ENCODE assay signal across 13 cellular contexts in the genomic region with DNA sequence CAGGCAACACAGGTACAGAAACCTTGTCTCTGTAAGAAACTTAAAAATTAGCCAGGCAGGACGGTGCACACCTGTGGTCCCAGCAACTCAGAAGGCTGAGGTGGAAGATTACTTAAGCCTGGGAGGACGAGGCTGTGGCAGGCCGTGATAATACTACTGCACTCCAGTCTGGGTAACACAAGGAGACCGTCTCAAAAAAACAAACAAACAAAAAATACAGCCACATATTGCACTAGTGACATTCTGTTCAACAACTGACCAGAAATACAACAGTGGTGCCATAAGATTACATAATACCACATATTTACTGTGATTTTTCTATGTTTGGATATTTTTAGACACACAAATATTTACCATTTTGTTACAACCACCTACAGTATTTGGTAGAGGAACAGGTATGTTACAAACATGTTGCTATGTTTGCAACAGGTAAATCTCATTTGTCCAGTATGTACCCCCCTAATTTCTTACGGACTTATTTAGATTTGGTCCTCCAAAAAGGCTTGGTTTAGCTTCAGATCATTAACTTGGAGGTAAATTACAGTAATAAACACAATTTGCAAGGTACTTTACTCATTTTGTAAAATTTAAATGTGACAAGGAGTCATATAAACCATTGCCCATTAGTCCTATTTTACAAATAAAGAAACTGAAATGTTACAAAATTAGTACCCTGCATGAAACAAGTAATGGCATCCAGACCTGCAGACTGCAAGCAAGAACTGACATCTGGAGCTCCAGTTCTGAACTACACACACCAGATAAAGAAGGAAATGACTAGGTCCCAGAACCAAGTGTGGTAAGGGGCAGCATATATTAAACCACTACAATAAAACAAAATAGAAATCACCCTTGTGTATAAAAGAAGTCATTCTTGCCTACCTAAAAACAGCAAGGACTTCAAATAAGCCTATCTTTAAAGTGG. TPM values are rescaled to one million over a fixed set of nuclear protein-coding genes. Genes with fewer than 3 reads are reported as not detected.
DNase-seq lines count a peak whose midpoint lies in the region; ATAC-seq and TF ChIP-seq lines count a peak whose summit lies in the region.
"Had no signal": no experiment of that assay in that cellular context is flagged by ENCODE, and none has a peak within 500 bp of the region (broad histone marks: within the 10 kb centered on the region; RNA-seq: fewer than 3 reads in every experiment).

No MANE protein-coding gene starts in this region.

- no peak for TF ChIP-seq CTCF in progenitor cell of endocrine pancreas (IDR thresholded peaks at IDR 0.05; ENCODE audit: unreplicated experiment)

- no peak overlapping the region for H3K27ac Mint-ChIP-seq in activated naive CD4-positive, alpha-beta T cell treated with anti-CD3 and anti-CD28 coated beads, Interleukin-2, amount 50 U/mL, for 72 hours
- H3K27ac Mint-ChIP-seq in progenitor cell of endocrine pancreas = peak overlapping the region; percentile 45
- H3K27ac Mint-ChIP-seq: nephron progenitor cell had no signal

- no peak overlapping the region for H3K4me3 Mint-ChIP-seq in progenitor cell of endocrine pancreas (ENCODE audit: low read depth)
- H3K4me3 Mint-ChIP-seq: nephron progenitor cell had no signal

- no peak for DNase-seq in activated naive CD4-positive, alpha-beta T cell treated with anti-CD3 and anti-CD28 coated beads, Interleukin-2, amount 50 U/mL, for 72 hours (ENCODE audit: low spot score in 2 of 2)
- no peak for DNase-seq in activated naive CD4-positive, alpha-beta T cell treated with anti-CD3 and anti-CD28 coated beads, Interleukin-2, amount 50 U/mL, for 16 hours
- no peak for DNase-seq in progenitor cell of endocrine pancreas (ENCODE audit: low spot score, unreplicated experiment)
- no peak for DNase-seq in pons (ENCODE audit: low spot score)
- DNase-seq in activated effector memory CD4-positive, alpha-beta T cell treated with Interleukin-2 at 50 U/mL for 16 hours = no peak
- no peak for DNase-seq in LoVo (ENCODE audit: low spot score)
- DNase-seq: ACHN; activated CD8-positive, alpha-beta memory T cell treated with anti-CD3 and anti-CD28 coated beads, Interleukin-2, amount 50 U/mL, for 4 hours; body of pancreas; nephron progenitor cell; PC-9 had no signal

- no peaks in the 10 kb centered on the region for H3K27me3 Mint-ChIP-seq in progenitor cell of endocrine pancreas

- H3K9me3 Mint-ChIP-seq in activated naive CD4-positive, alpha-beta T cell treated with anti-CD3 and anti-CD28 coated beads, Interleukin-2, amount 50 U/mL, for 72 hours = no peaks in the 10 kb centered on the region
- H3K9me3 Mint-ChIP-seq in progenitor cell of endocrine pancreas (ENCODE audit: low read depth) = no peaks in the 10 kb centered on the region
- H3K9me3 Mint-ChIP-seq: nephron progenitor cell had no signal

- peaks cover 5 to 7% of the 10 kb centered on the region in 2 donors for H3K36me3 Mint-ChIP-seq in activated naive CD4-positive, alpha-beta T cell treated with anti-CD3 and anti-CD28 coated beads, Interleukin-2, amount 50 U/mL, for 72 hours
- H3K36me3 Mint-ChIP-seq in progenitor cell of endocrine pancreas (ENCODE audit: insufficient read depth) = peaks cover 4% of the 10 kb centered on the region

- peak; percentile 31 to 92 for ATAC-seq in activated naive CD4-positive, alpha-beta T cell treated with anti-CD3 and anti-CD28 coated beads, Interleukin-2, amount 50 U/mL, for 72 hours
- ATAC-seq in GM21723 (IDR thresholded peaks at IDR 0.05; ENCODE audit: unreplicated experiment) (peak; percentile 89), HG03159 (IDR thresholded peaks at IDR 0.05; ENCODE audit: unreplicated experiment) (peak; percentile 71)
- ATAC-seq: body of pancreas had no signal

- peaks cover 7% of the 10 kb centered on the region for H3K4me1 Mint-ChIP-seq in progenitor cell of endocrine pancreas (ENCODE audit: low read depth)

RNA-seq across cellular contexts. Expression of gene TRIP12, which starts 36.8 kb away (rescaled TPM):
- total RNA-seq in activated naive CD4-positive, alpha-beta T cell treated with anti-CD3 and anti-CD28 coated beads, Interleukin-2, amount 50 U/mL, for 72 hours = 100 to 1,000 TPM; 213 to 262 TPM
- 228 TPM in 2 replicates for total RNA-seq in progenitor cell of endocrine pancreas

RNA-seq across cellular contexts. Expression of gene FBXO36, which starts 37.3 kb away (rescaled TPM):
- 1 to 10 TPM in 1 of 2 donors, under 1 TPM in 1; 0.91 to 1.3 TPM for total RNA-seq in activated naive CD4-positive, alpha-beta T cell treated with anti-CD3 and anti-CD28 coated beads, Interleukin-2, amount 50 U/mL, for 72 hours
- total RNA-seq in progenitor cell of endocrine pancreas = 3.9 and 4.0 TPM in 2 replicates
